Comparison of ENCODE assay signal across 8 cellular contexts in the genomic region with DNA sequence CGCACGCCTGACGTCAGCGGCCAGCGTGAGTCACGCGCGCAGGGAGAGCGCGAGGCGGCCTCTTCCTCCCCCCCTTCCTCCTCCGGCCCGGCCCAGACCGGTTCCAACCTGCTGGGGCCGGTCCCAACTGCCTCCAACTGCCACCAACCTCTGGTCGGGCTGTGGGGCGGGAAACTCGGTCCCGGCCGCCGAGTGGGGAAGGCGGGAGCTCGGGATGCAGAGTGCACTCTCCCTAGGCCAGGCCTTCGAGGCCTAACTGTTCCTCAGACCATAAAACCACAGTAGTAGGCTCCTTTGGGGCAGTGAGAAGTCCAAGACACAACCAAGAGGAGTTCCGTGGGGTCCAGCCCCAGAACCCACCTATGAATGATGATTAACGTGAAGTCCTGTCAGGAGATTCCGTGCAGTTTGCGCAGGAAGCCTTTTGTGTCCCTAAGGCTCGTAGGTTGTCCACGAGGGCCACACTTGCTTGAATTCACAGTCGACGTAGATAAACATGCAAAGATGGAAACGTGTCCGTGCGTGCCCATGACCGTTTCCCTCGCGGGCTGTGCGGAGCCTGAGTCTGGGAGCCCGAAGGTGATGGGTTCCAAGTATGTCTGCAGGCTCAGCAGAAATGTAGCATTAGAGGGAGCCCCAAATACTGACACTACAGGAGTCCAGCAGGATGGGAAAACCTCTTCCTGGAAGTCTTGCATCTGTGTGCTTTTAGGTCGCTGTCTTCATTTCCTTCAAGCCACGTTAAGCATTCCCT. TPM values are rescaled to one million over a fixed set of nuclear protein-coding genes. Genes with fewer than 3 reads are reported as not detected.
DNase-seq lines count a peak whose midpoint lies in the region; ATAC-seq and TF ChIP-seq lines count a peak whose summit lies in the region.

No MANE protein-coding gene starts in this region.

- H3K4me3 ChIP-seq in fibroblast of lung (replicated peaks in 1 of 4; ENCODE audit: control extremely low read depth in 1 of 4, insufficient read depth in 1 of 4, low read depth in 3 of 4, low read length in 4 of 4): peak overlapping the region; percentile 53 to 81 (median 73)

- peak overlapping the region; percentile 97 for H3K4me2 ChIP-seq in fibroblast of lung (ENCODE audit: extremely low read depth, insufficient read depth, low read length)

- peak overlapping the region; percentile 98 for H3K9ac ChIP-seq in fibroblast of lung (ENCODE audit: insufficient read depth, low read length)

- DNase-seq in CMK (ENCODE audit: low read depth): peak; percentile 89
- peak; percentile 89 for DNase-seq in NOMO-1 treated with DMSO at 0.1 percent for 48 hours (lab: John Stamatoyannopoulos, UW; ENCODE audit: unreplicated experiment)
- DNase-seq in activated T-cell treated with anti-CD3 and anti-CD28 coated beads, Interleukin-2, amount 50 U/mL, for 4 hours: peak; percentile 79
- peak; percentile 84 to 94 for DNase-seq in fibroblast of lung (ENCODE audit: low read depth in 2 of 2)
- DNase-seq in naive thymus-derived CD8-positive, alpha-beta T cell: peak in 6 of 10 donors; percentile 86 to 96 (median 89)
- peak; percentile 93 for DNase-seq in stimulated activated naive CD8-positive, alpha-beta T cell treated with anti-CD3 and anti-CD28 coated beads, Interleukin-15, Interleukin-2, amounts not matched to agents 100 U/mL and 50 U/mL, for 24 hours

- POLR2A ChIA-PET in naive thymus-derived CD8-positive, alpha-beta T cell (lab: Charles Lee): interaction anchor here (0.6 to 23.0 kb wide), 35 partner anchors 9 to 743 kb away, joined by 3 to 596 read pairs (median 5); a partner anchor contains a TSS

- peak; percentile 45 for ATAC-seq in GM19438 (IDR thresholded peaks at IDR 0.05; ENCODE audit: low read depth, unreplicated experiment)
- peak; percentile 19 for ATAC-seq in HG03558 (IDR thresholded peaks at IDR 0.05; ENCODE audit: extremely low read depth, unreplicated experiment)
- peak; percentile 74 to 77 for ATAC-seq in activated T-cell treated with anti-CD3 and anti-CD28 coated beads, Interleukin-2, amount 50 U/mL, for 4 hours
- peak; percentile 4 to 72 for ATAC-seq in naive thymus-derived CD8-positive, alpha-beta T cell
- peak; percentile 84 for ATAC-seq in stimulated activated naive CD8-positive, alpha-beta T cell treated with anti-CD3 and anti-CD28 coated beads, Interleukin-15, Interleukin-2, amounts not matched to agents 100 U/mL and 50 U/mL, for 24 hours

- peaks cover 40% of the 10 kb centered on the region for H3K4me1 Mint-ChIP-seq in activated T-cell treated with anti-CD3 and anti-CD28 coated beads, Interleukin-2, amount 50 U/mL, for 4 hours (ENCODE audit: low read depth)
- H3K4me1 Mint-ChIP-seq in naive thymus-derived CD8-positive, alpha-beta T cell: peaks cover 17 to 66% (median 43%) of the 10 kb centered on the region in 4 donors

- H2AFZ ChIP-seq in fibroblast of lung (ENCODE audit: low read length): no peak overlapping the region

- no peaks in the 10 kb centered on the region for H3K27me3 Mint-ChIP-seq in activated T-cell treated with anti-CD3 and anti-CD28 coated beads, Interleukin-2, amount 50 U/mL, for 4 hours (ENCODE audit: low read depth)
- H3K27me3 Mint-ChIP-seq in naive thymus-derived CD8-positive, alpha-beta T cell: no peaks in the 10 kb centered on the region

- no peak for TF ChIP-seq CTCF in fibroblast of lung (conservative IDR thresholded peaks at IDR 0.05 in 1 of 2, IDR thresholded peaks at IDR 0.05 in 1 of 2; ENCODE audit: low read depth in 1 of 2, low read length in 2 of 2)

- peaks cover 13% of the 10 kb centered on the region for H3K4me1 ChIP-seq in fibroblast of lung (ENCODE audit: control insufficient read depth, extremely low read depth, insufficient read depth, low read length)

- peak overlapping the region; percentile 85 for H3K4me3 Mint-ChIP-seq in activated T-cell treated with anti-CD3 and anti-CD28 coated beads, Interleukin-2, amount 50 U/mL, for 4 hours
- H3K4me3 Mint-ChIP-seq in naive thymus-derived CD8-positive, alpha-beta T cell: peak overlapping the region; percentile 86 to 97 (median 92)

- H3K79me2 ChIP-seq in fibroblast of lung (ENCODE audit: control insufficient read depth, insufficient read depth, low read length): peaks cover 25% of the 10 kb centered on the region

- H3K27ac Mint-ChIP-seq in naive thymus-derived CD8-positive, alpha-beta T cell: peak overlapping the region; percentile 94 to 100 (median 100)

- peaks cover 1% of the 10 kb centered on the region for H3K36me3 Mint-ChIP-seq in activated T-cell treated with anti-CD3 and anti-CD28 coated beads, Interleukin-2, amount 50 U/mL, for 4 hours (ENCODE audit: insufficient read depth)
- H3K36me3 Mint-ChIP-seq in naive thymus-derived CD8-positive, alpha-beta T cell: peaks cover 0 to 4% (median 0%) of the 10 kb centered on the region in 3 donors

- H3K27ac ChIP-seq in fibroblast of lung (ENCODE audit: insufficient read depth, low read length): peak overlapping the region; percentile 99

- no peaks in the 10 kb centered on the region for H3K9me3 Mint-ChIP-seq in activated T-cell treated with anti-CD3 and anti-CD28 coated beads, Interleukin-2, amount 50 U/mL, for 4 hours
- H3K9me3 Mint-ChIP-seq in naive thymus-derived CD8-positive, alpha-beta T cell: no peaks in the 10 kb centered on the region

- no peaks in the 10 kb centered on the region for H3K36me3 ChIP-seq in fibroblast of lung (ENCODE audit: control insufficient read depth, insufficient read depth, low read length)

- no peaks in the 10 kb centered on the region for H3K27me3 ChIP-seq in fibroblast of lung (ENCODE audit: control insufficient read depth, insufficient read depth, low read length)

- H4K20me1 ChIP-seq in fibroblast of lung (ENCODE audit: control insufficient read depth, extremely low read depth, insufficient read depth, low read length): no peaks in the 10 kb centered on the region

- no peaks in the 10 kb centered on the region for H3K9me3 ChIP-seq in fibroblast of lung (ENCODE audit: control insufficient read depth, insufficient read depth, low read depth, low read length)

RNA-seq across cellular contexts. Expression of a gene that starts 0.6 kb away (rescaled TPM):
- 10 to 100 TPM; 21.0 to 24.5 (median 22.6) TPM for total RNA-seq in activated T-cell treated with anti-CD3 and anti-CD28 coated beads, Interleukin-2, amount 50 U/mL, for 4 hours
- 11.3 and 15.0 TPM in 2 replicates for total RNA-seq in fibroblast of lung
- 15.2 and 18.0 TPM in 2 replicates for polyA plus RNA-seq in fibroblast of lung
- polyA plus RNA-seq in fibroblast of lung (2012): 12.3 and 14.8 TPM in 2 replicates
- polyA minus RNA-seq in fibroblast of lung (ENCODE audit: low replicate concordance): 7.0 and 10.9 TPM in 2 replicates
- 10 to 100 TPM; 55.6 to 57.7 TPM for total RNA-seq in naive thymus-derived CD8-positive, alpha-beta T cell
- polyA plus RNA-seq in naive thymus-derived CD8-positive, alpha-beta T cell: 10 to 100 TPM; 24.4 to 26.9 (median 26.2) TPM

RNA-seq across cellular contexts. Expression of a gene that starts 20.2 kb away (rescaled TPM):
- total RNA-seq in activated T-cell treated with anti-CD3 and anti-CD28 coated beads, Interleukin-2, amount 50 U/mL, for 4 hours: 10 to 100 TPM; 16.9 to 23.5 (median 21.3) TPM
- 36.7 and 62.8 TPM in 2 replicates for total RNA-seq in fibroblast of lung
- 8.6 and 10.2 TPM in 2 replicates for polyA plus RNA-seq in fibroblast of lung
- polyA plus RNA-seq in fibroblast of lung (2012): 27.6 and 29.4 TPM in 2 replicates
- 8.6 and 15.0 TPM in 2 replicates for polyA minus RNA-seq in fibroblast of lung (ENCODE audit: low replicate concordance)
- 10 to 100 TPM; 14.8 to 18.0 TPM for total RNA-seq in naive thymus-derived CD8-positive, alpha-beta T cell
- polyA plus RNA-seq in naive thymus-derived CD8-positive, alpha-beta T cell: 10 to 100 TPM in 2 of 3 donors, 1 to 10 TPM in 1; 9.5 to 14.4 (median 13.9) TPM

RNA-seq across cellular contexts. Expression of a gene that starts 59.0 kb away (rescaled TPM):
- 100 to 1,000 TPM; 122 to 146 (median 124) TPM for total RNA-seq in activated T-cell treated with anti-CD3 and anti-CD28 coated beads, Interleukin-2, amount 50 U/mL, for 4 hours
- total RNA-seq in fibroblast of lung: 1.5 TPM in 2 replicates
- 0.12 and 0.22 TPM in 2 replicates for polyA plus RNA-seq in fibroblast of lung
- 0.10 and 0.16 TPM in 2 replicates for polyA plus RNA-seq in fibroblast of lung (2012)
- polyA minus RNA-seq in fibroblast of lung (ENCODE audit: low replicate concordance): 1.1 TPM in 1 of 2 replicates, not detected in the other
- total RNA-seq in naive thymus-derived CD8-positive, alpha-beta T cell: 100 to 1,000 TPM; 147 to 153 TPM
- 10 to 100 TPM; 50.3 to 78.0 (median 54.0) TPM for polyA plus RNA-seq in naive thymus-derived CD8-positive, alpha-beta T cell

Comparison
In these comparisons a context has a peak if more than half of its experiments do, and no peak if none do; other contexts are left out.
1. Peak in every context shown above with its lines: DNase-seq, ATAC-seq, H3K4me3 ChIP-seq and H3K27ac ChIP-seq.
2. ATAC-seq: peak in every context shown above with its lines; median percentile 84 in stimulated activated naive CD8-positive, alpha-beta T cell treated with anti-CD3 and anti-CD28 coated beads, Interleukin-15, Interleukin-2, amounts not matched to agents 100 U/mL and 50 U/mL, for 24 hours; 76 in activated T-cell treated with anti-CD3 and anti-CD28 coated beads, Interleukin-2, amount 50 U/mL, for 4 hours; 45 in GM19438; 38 in naive thymus-derived CD8-positive, alpha-beta T cell; 19 in HG03558.
3. RNA of a gene that starts 59.0 kb away (total RNA-seq): 147 to 153 TPM in naive thymus-derived CD8-positive, alpha-beta T cell and 122 to 146 TPM in activated T-cell treated with anti-CD3 and anti-CD28 coated beads, Interleukin-2, amount 50 U/mL, for 4 hours; 1.5 TPM in fibroblast of lung; every median in the first group is over 10 times any median in the second.